ENCODE assay signal across 2 cellular contexts in the genomic region with DNA sequence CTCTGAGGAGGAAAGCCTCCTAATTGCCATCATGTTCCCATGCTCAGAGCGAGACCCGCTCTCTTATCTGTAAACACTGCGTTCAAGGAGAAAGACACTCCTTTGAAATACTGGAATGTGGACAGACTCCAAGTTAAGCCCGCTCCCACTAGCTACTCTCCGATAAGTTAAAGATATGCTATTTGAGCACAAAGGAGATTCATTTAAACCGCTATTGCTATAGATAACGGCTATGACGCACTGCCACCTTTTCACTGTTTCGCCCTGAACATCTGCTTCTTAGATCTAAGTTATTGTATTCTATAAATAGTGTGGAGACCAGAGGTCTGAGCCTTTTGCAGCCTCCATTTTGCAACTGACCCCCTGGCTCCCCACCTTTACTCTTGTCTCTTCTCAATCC.
TF ChIP-seq lines count a peak whose summit lies in the region.

No MANE protein-coding gene starts in this region.

TF ChIP-seq in K562, 482 proteins besides CTCF, POLR2A, EP300 and RAD21 (continued from another document and continues in another):
- TF ChIP-seq, protein P1, sequence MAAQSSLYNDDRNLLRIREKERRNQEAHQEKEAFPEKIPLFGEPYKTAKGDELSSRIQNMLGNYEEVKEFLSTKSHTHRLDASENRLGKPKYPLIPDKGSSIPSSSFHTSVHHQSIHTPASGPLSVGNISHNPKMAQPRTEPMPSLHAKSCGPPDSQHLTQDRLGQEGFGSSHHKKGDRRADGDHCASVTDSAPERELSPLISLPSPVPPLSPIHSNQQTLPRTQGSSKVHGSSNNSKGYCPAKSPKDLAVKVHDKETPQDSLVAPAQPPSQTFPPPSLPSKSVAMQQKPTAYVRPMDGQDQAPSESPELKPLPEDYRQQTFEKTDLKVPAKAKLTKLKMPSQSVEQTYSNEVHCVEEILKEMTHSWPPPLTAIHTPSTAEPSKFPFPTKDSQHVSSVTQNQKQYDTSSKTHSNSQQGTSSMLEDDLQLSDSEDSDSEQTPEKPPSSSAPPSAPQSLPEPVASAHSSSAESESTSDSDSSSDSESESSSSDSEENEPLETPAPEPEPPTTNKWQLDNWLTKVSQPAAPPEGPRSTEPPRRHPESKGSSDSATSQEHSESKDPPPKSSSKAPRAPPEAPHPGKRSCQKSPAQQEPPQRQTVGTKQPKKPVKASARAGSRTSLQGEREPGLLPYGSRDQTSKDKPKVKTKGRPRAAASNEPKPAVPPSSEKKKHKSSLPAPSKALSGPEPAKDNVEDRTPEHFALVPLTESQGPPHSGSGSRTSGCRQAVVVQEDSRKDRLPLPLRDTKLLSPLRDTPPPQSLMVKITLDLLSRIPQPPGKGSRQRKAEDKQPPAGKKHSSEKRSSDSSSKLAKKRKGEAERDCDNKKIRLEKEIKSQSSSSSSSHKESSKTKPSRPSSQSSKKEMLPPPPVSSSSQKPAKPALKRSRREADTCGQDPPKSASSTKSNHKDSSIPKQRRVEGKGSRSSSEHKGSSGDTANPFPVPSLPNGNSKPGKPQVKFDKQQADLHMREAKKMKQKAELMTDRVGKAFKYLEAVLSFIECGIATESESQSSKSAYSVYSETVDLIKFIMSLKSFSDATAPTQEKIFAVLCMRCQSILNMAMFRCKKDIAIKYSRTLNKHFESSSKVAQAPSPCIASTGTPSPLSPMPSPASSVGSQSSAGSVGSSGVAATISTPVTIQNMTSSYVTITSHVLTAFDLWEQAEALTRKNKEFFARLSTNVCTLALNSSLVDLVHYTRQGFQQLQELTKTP (IDR thresholded peaks at IDR 0.05; ENCODE audit: low read depth in 1 of 2, partially characterized antibody in 2 of 2) = no peak
- no peak for TF ChIP-seq MECOM (CRISPR knock-in tag; IDR thresholded peaks at IDR 0.05)
- TF ChIP-seq KHSRP (IDR thresholded peaks at IDR 0.05) = no peak
- no peak for TF ChIP-seq DIDO1 (tag; IDR thresholded peaks at IDR 0.05; ENCODE audit: low read depth)
- no peak for TF ChIP-seq SREBF2 (CRISPR knock-in tag; IDR thresholded peaks at IDR 0.05)
- TF ChIP-seq CCNT2 (IDR thresholded peaks at IDR 0.05; ENCODE audit: borderline replicate concordance, extremely low read depth, insufficient read length, low read depth, low read length) = peak; percentile 28
- no peak for TF ChIP-seq FUS (optimal IDR thresholded peaks at IDR 0.05; ENCODE audit: low read depth, low read length)
- TF ChIP-seq, protein P2, sequence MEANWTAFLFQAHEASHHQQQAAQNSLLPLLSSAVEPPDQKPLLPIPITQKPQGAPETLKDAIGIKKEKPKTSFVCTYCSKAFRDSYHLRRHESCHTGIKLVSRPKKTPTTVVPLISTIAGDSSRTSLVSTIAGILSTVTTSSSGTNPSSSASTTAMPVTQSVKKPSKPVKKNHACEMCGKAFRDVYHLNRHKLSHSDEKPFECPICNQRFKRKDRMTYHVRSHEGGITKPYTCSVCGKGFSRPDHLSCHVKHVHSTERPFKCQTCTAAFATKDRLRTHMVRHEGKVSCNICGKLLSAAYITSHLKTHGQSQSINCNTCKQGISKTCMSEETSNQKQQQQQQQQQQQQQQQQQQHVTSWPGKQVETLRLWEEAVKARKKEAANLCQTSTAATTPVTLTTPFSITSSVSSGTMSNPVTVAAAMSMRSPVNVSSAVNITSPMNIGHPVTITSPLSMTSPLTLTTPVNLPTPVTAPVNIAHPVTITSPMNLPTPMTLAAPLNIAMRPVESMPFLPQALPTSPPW (CRISPR knock-in tag; IDR thresholded peaks at IDR 0.05) = 0 out of 2 replicates have a peak, but pooled peaks have one; percentile 23
- TF ChIP-seq, protein P3, sequence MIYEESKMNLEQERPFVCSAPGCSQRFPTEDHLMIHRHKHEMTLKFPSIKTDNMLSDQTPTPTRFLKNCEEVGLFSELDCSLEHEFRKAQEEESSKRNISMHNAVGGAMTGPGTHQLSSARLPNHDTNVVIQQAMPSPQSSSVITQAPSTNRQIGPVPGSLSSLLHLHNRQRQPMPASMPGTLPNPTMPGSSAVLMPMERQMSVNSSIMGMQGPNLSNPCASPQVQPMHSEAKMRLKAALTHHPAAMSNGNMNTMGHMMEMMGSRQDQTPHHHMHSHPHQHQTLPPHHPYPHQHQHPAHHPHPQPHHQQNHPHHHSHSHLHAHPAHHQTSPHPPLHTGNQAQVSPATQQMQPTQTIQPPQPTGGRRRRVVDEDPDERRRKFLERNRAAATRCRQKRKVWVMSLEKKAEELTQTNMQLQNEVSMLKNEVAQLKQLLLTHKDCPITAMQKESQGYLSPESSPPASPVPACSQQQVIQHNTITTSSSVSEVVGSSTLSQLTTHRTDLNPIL (CRISPR knock-in tag; IDR thresholded peaks at IDR 0.05) = no peak
- 0 out of 2 replicates have a peak, but pooled peaks have one; percentile 40 for TF ChIP-seq SMARCA4 (IDR thresholded peaks at IDR 0.05)
- peak; percentile 75 for TF ChIP-seq MEF2D (tag; conservative IDR thresholded peaks at IDR 0.05; ENCODE audit: low read depth)
- TF ChIP-seq KLF10 (CRISPR knock-in tag; IDR thresholded peaks at IDR 0.05) = no peak
- no peak for TF ChIP-seq HNRNPL (IDR thresholded peaks at IDR 0.05; ENCODE audit: low read depth, low read length)
- no peak for TF ChIP-seq TAF9B (IDR thresholded peaks at IDR 0.05; ENCODE audit: partially characterized antibody)
- TF ChIP-seq CXXC5 (CRISPR knock-in tag; IDR thresholded peaks at IDR 0.05) = 0 out of 2 replicates have a peak, but pooled peaks have one; percentile 27
- TF ChIP-seq, protein P4, sequence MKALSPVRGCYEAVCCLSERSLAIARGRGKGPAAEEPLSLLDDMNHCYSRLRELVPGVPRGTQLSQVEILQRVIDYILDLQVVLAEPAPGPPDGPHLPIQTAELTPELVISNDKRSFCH (CRISPR knock-in tag; IDR thresholded peaks at IDR 0.05) = no peak
- TF ChIP-seq, protein P4 (tag; IDR thresholded peaks at IDR 0.05) = no peak
- TF ChIP-seq TSC22D4 (tag; IDR thresholded peaks at IDR 0.05) = no peak
- no peak for TF ChIP-seq POU5F1 (IDR thresholded peaks at IDR 0.05; ENCODE audit: borderline replicate concordance, low read depth, low read length, partially characterized antibody)
- no peak for TF ChIP-seq GATAD2B (IDR thresholded peaks at IDR 0.05; ENCODE audit: borderline replicate concordance)
- peak; percentile 48 for TF ChIP-seq TEAD4 (IDR thresholded peaks at IDR 0.05; ENCODE audit: low read length)
- no peak for TF ChIP-seq TEAD4 (CRISPR knock-in tag; IDR thresholded peaks at IDR 0.05; ENCODE audit: borderline replicate concordance)
- TF ChIP-seq ZNF644 (tag; IDR thresholded peaks at IDR 0.05; ENCODE audit: low read depth) = no peak
- TF ChIP-seq MAZ (CRISPR knock-in tag; conservative IDR thresholded peaks at IDR 0.05 in 1 of 2, IDR thresholded peaks at IDR 0.05 in 1 of 2) = no peak
- TF ChIP-seq HDAC8 (tag; IDR thresholded peaks at IDR 0.05) = no peak
- TF ChIP-seq FIP1L1 (IDR thresholded peaks at IDR 0.05; ENCODE audit: low read depth, low read length, poor library complexity, severe bottlenecking) = no peak
- TF ChIP-seq CBFA2T3 (IDR thresholded peaks at IDR 0.05) = peak; percentile 44; the same call in 1 of the 2 replicates
- TF ChIP-seq KDM1A (IDR thresholded peaks at IDR 0.05) = peak in 1 of 2 experiments; percentile 30; a peak in 1 of 4 replicates

TF ChIP-seq in neural cell, 6 proteins besides CTCF, POLR2A, EP300 and RAD21 (continued from another document):
- TF ChIP-seq, protein P5, sequence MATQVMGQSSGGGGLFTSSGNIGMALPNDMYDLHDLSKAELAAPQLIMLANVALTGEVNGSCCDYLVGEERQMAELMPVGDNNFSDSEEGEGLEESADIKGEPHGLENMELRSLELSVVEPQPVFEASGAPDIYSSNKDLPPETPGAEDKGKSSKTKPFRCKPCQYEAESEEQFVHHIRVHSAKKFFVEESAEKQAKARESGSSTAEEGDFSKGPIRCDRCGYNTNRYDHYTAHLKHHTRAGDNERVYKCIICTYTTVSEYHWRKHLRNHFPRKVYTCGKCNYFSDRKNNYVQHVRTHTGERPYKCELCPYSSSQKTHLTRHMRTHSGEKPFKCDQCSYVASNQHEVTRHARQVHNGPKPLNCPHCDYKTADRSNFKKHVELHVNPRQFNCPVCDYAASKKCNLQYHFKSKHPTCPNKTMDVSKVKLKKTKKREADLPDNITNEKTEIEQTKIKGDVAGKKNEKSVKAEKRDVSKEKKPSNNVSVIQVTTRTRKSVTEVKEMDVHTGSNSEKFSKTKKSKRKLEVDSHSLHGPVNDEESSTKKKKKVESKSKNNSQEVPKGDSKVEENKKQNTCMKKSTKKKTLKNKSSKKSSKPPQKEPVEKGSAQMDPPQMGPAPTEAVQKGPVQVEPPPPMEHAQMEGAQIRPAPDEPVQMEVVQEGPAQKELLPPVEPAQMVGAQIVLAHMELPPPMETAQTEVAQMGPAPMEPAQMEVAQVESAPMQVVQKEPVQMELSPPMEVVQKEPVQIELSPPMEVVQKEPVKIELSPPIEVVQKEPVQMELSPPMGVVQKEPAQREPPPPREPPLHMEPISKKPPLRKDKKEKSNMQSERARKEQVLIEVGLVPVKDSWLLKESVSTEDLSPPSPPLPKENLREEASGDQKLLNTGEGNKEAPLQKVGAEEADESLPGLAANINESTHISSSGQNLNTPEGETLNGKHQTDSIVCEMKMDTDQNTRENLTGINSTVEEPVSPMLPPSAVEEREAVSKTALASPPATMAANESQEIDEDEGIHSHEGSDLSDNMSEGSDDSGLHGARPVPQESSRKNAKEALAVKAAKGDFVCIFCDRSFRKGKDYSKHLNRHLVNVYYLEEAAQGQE (IDR thresholded peaks at IDR 0.05; ENCODE audit: borderline replicate concordance) = no peak
- TF ChIP-seq POLR2AphosphoS5 (IDR thresholded peaks at IDR 0.05) = no peak
- TF ChIP-seq SMC3 (conservative IDR thresholded peaks at IDR 0.05; ENCODE audit: poor library complexity) = no peak
